In the genomic region with DNA sequence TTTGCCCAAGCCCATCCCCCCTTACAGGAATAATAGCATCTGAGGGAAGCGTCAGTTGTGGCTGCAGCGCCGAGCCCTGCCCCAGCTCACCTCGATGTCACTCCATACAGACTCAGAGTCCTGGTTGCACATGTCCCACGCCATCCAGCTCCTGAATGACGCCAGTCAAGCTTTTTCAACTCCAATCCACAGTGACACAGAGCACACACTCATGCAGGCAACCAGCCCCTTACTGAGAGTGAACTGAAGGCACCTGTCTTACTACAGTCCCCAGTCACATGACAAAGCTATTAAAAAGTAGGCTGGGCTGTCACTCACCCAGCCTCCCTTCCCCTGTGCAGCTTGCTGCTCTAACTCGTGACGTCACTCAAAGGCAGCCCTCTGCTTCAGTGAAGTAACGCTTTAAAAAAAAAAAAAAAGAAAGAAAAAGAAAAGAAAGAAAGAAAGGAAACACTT, we compare ENCODE assay signal across 8 cellular contexts. TPM values are rescaled to one million over a fixed set of nuclear protein-coding genes. Genes with fewer than 3 reads are reported as not detected.
DNase-seq lines count a peak whose midpoint lies in the region; ATAC-seq and TF ChIP-seq lines count a peak whose summit lies in the region.
"Had no signal": no experiment of that assay in that cellular context is flagged by ENCODE, and none has a peak within 500 bp of the region (broad histone marks: within the 10 kb centered on the region; RNA-seq: fewer than 3 reads in every experiment).

Gene PPARGC1A, minus strand, starts transcription at position 234 of the 456 bp plus-strand sequence. Its CDS starts 90 bp downstream, at position 144.

- H2AFZ ChIP-seq in hepatocyte = peak within 1 kb of the TSS; percentile 54

- H3K36me3 ChIP-seq in ascending aorta (no peaks in the 10 kb centered on the region), hepatocyte (replicated peaks; ENCODE audit: insufficient read depth, low read depth) (no peaks in the 10 kb centered on the region)

- H3K9me3 ChIP-seq in ascending aorta = no peaks in the 10 kb centered on the region
- H3K9me3 ChIP-seq in hepatocyte (ENCODE audit: low read depth) = no peaks in the 10 kb centered on the region

- DNase-seq in NCI-H1105 treated with DMSO at 0.1 percent for 48 hours (lab: John Stamatoyannopoulos, UW) = peak; percentile 77
- DNase-seq in ascending aorta (ENCODE audit: low spot score in 2 of 2) = peak in 1 of 2 donors; percentile 68
- DNase-seq in hepatocyte (ENCODE audit: low spot score) = peak; percentile 90
- peak; percentile 84 for DNase-seq in putamen (ENCODE audit: low spot score)

- H3K4me3 ChIP-seq in ascending aorta (peak within 1 kb of the TSS; percentile 53 to 58), hepatocyte (peak within 1 kb of the TSS; percentile 38)

- 4% methylated on average over 9 of the region's 9 CpGs for WGBS in hepatocyte (ENCODE audit: low lambda C conversion rate, missing lambda C conversion rate)

- TF ChIP-seq CTCF in ascending aorta (IDR thresholded peaks at IDR 0.05) (no peak), hepatocyte (IDR thresholded peaks at IDR 0.05; ENCODE audit: poor library complexity) (no peak)

- H3K27me3 ChIP-seq in ascending aorta (no peaks in the 10 kb centered on the region), hepatocyte (no peaks in the 10 kb centered on the region)

- no peaks in the 10 kb centered on the region for H4K20me1 ChIP-seq in hepatocyte (ENCODE audit: insufficient read depth, poor library complexity, severe bottlenecking)

- H3K4me2 ChIP-seq in hepatocyte = peak within 1 kb of the TSS; percentile 81

- H3K27ac ChIP-seq in ascending aorta (peak within 1 kb of the TSS; percentile 2 to 55), hepatocyte (peak within 1 kb of the TSS; percentile 81)

- no peaks in the 10 kb centered on the region for H3K4me1 ChIP-seq in ascending aorta
- H3K4me1 ChIP-seq in hepatocyte (ENCODE audit: insufficient read depth) = no peaks in the 10 kb centered on the region

- intact Hi-C loops in ascending aorta (cut with DNase I) = no loop called here

- H3K9me2 ChIP-seq in hepatocyte (replicated peaks; ENCODE audit: insufficient read depth) = no peaks in the 10 kb centered on the region

- no peaks in the 10 kb centered on the region for H3K79me2 ChIP-seq in hepatocyte

- ATAC-seq in GM19452 (IDR thresholded peaks at IDR 0.05; ENCODE audit: unreplicated experiment) = peak; percentile 78
- no peak for ATAC-seq in HG03469 (IDR thresholded peaks at IDR 0.05; ENCODE audit: unreplicated experiment)
- ATAC-seq in HG02970 (IDR thresholded peaks at IDR 0.05; ENCODE audit: low FRiP score, unreplicated experiment) = no peak

RNA-seq across cellular contexts. Expression of gene PPARGC1A, which starts in this region (rescaled TPM):
- total RNA-seq in ascending aorta (1.7 TPM), hepatocyte (16.6 and 18.7 TPM in 2 replicates)
- polyA plus RNA-seq in hepatocyte = 4.2 and 6.7 TPM in 2 replicates
- total RNA-seq: T-helper 1 cell treated with Interleukin-12 subunit alpha and Interleukin-12 subunit beta and Interleukin-4 antibody, amounts not matched to agents 30 ng/mL and 1 ng/mL, for 36 hours had no signal
